Comparison of ENCODE assay signal across 8 cellular contexts in genomic region chr19:30227071-30227621, GRCh38.
A peak's percentile ranks its signal among the peaks of the same experiment; 100 is the strongest.
DNase-seq lines count a peak whose midpoint lies in the region; ATAC-seq and TF ChIP-seq lines count a peak whose summit lies in the region.

No MANE protein-coding gene starts in this region.

- TF ChIP-seq CTCF in H9 (conservative IDR thresholded peaks at IDR 0.05) = no peak
- no peak for TF ChIP-seq CTCF in kidney epithelial cell (IDR thresholded peaks at IDR 0.05; ENCODE audit: insufficient read depth, low read length, poor library complexity, severe bottlenecking)

- H3K9me3 Mint-ChIP-seq in H9 = peaks cover 0 to 4% of the 10 kb centered on the region in 2 experiments; a peak in 3 of 5 replicates

- peak; percentile 20 for DNase-seq in Ammon's horn (ENCODE audit: low spot score)
- DNase-seq in H9 = no peak
- DNase-seq in adipocyte (ENCODE audit: low read depth) = peak; percentile 9
- DNase-seq in kidney epithelial cell (ENCODE audit: low read depth) = no peak
- DNase-seq in HT-29 (ENCODE audit: low spot score) = no peak

- H3K4me3 ChIP-seq in adipocyte (ENCODE audit: low read length) = peak overlapping the region; percentile 76
- peak overlapping the region; percentile 46 for H3K4me3 ChIP-seq in kidney epithelial cell (ENCODE audit: low read depth, low read length)
- peak overlapping the region; percentile 48 to 69 (median 56) for H3K4me3 ChIP-seq in subcutaneous abdominal adipose tissue (ENCODE audit: low read depth in 1 of 5, low read length in 5 of 5)

- no peak overlapping the region for H3K23ac ChIP-seq in H9 (ENCODE audit: insufficient read length, low read depth, low read length)

- H4K8ac ChIP-seq in H9 (replicated peaks; ENCODE audit: insufficient read length, low read depth, low read length) = no peak overlapping the region

- H3K4me1 ChIP-seq in H9 (ENCODE audit: insufficient read depth, low read length) (no peaks in the 10 kb centered on the region), adipocyte (ENCODE audit: control insufficient read depth, insufficient read depth, low read length) (peaks cover 14% of the 10 kb centered on the region), subcutaneous abdominal adipose tissue (ENCODE audit: control insufficient read depth in 5 of 5, insufficient read depth in 5 of 5, low read length in 5 of 5) (peaks cover 0 to 39% (median 32%) of the 10 kb centered on the region in 5 donors)

- no peaks in the 10 kb centered on the region for H3K36me3 ChIP-seq in adipocyte (ENCODE audit: control insufficient read depth, insufficient read depth, low read length, severe bottlenecking)
- H3K36me3 ChIP-seq in kidney epithelial cell (ENCODE audit: control insufficient read depth, insufficient read depth, low read length) = no peaks in the 10 kb centered on the region
- no peaks in the 10 kb centered on the region for H3K36me3 ChIP-seq in subcutaneous abdominal adipose tissue (ENCODE audit: control insufficient read depth in 5 of 5, insufficient read depth in 5 of 5, low read length in 5 of 5)

- no peak overlapping the region for H4K5ac ChIP-seq in H9 (ENCODE audit: insufficient read length, low read depth, low read length)

- H3K4me2 ChIP-seq in H9 (ENCODE audit: insufficient read depth, insufficient read length, low read length) = peak overlapping the region; percentile 82

- no peak overlapping the region for H3K14ac ChIP-seq in H9 (ENCODE audit: insufficient read depth, low read length)

- no peak overlapping the region for H2BK120ac ChIP-seq in H9 (ENCODE audit: low read depth, low read length, poor library complexity, severe bottlenecking)

- no peak overlapping the region for H3T11ph ChIP-seq in H9 (ENCODE audit: low read length)

- ATAC-seq in GM21367 (IDR thresholded peaks at IDR 0.05; ENCODE audit: unreplicated experiment) (no peak), HG03097 (IDR thresholded peaks at IDR 0.05; ENCODE audit: low FRiP score, unreplicated experiment) (no peak)

- no peak overlapping the region for H3K18ac ChIP-seq in H9 (ENCODE audit: insufficient read length, low read depth, low read length)

- H3K23me2 ChIP-seq in H9 (ENCODE audit: insufficient read length, low read depth, low read length, poor library complexity, severe bottlenecking) = peaks cover 20% of the 10 kb centered on the region

- H3K27me3 ChIP-seq in H9 (ENCODE audit: insufficient read depth, low read length) = peaks cover 59% of the 10 kb centered on the region
- peaks cover 35% of the 10 kb centered on the region for H3K27me3 ChIP-seq in adipocyte (replicated peaks; ENCODE audit: control insufficient read depth, insufficient read depth, low read length)
- H3K27me3 ChIP-seq in kidney epithelial cell (ENCODE audit: control insufficient read depth, insufficient read depth, low read length) = peaks cover 67% of the 10 kb centered on the region
- peaks cover 15 to 72% (median 44%) of the 10 kb centered on the region in 5 donors for H3K27me3 ChIP-seq in subcutaneous abdominal adipose tissue (ENCODE audit: control insufficient read depth in 5 of 5, insufficient read depth in 4 of 5, low read length in 5 of 5)

- no peak overlapping the region for H3K56ac ChIP-seq in H9 (ENCODE audit: insufficient read length, low read depth, low read length)

- no peak overlapping the region for H2BK15ac ChIP-seq in H9 (ENCODE audit: low read depth, low read length)

- H4K91ac ChIP-seq in H9 (ENCODE audit: insufficient read length, low read depth, low read length) = no peak overlapping the region

- WGBS in H9 (ENCODE audit: extremely low coverage, insufficient read length, low lambda C conversion rate) = no CpG with 5 or more reads among the region's 32 CpGs

- no peaks in the 10 kb centered on the region for H3K79me1 ChIP-seq in H9 (ENCODE audit: insufficient read depth, low read depth, low read length, poor library complexity, severe bottlenecking)

- H3K27me3 Mint-ChIP-seq in H9 (ENCODE audit: low read depth) = peaks cover 92% of the 10 kb centered on the region

- no peak overlapping the region for H3K4ac ChIP-seq in H9 (ENCODE audit: low read depth, low read length)

- peak overlapping the region; percentile 54 to 85 for H3K4me3 Mint-ChIP-seq in H9

- H3K9me3 ChIP-seq in H9 (ENCODE audit: control insufficient read depth, low read depth, low read length) (no peaks in the 10 kb centered on the region), adipocyte (ENCODE audit: control insufficient read depth, low read length) (no peaks in the 10 kb centered on the region), subcutaneous abdominal adipose tissue (ENCODE audit: control insufficient read depth in 5 of 5, low read length in 5 of 5) (no peaks in the 10 kb centered on the region)

- no peaks in the 10 kb centered on the region for H4K20me1 ChIP-seq in H9 (ENCODE audit: control insufficient read depth, insufficient read depth, insufficient read length)

- no peak overlapping the region for H2AFZ ChIP-seq in H9 (ENCODE audit: low read length)

- H3K79me2 ChIP-seq in H9 (ENCODE audit: insufficient read depth, low read length) = no peaks in the 10 kb centered on the region

- no peak overlapping the region for H3K27ac ChIP-seq in H9 (ENCODE audit: insufficient read length, low read depth, low read length)
- no peak overlapping the region for H3K27ac ChIP-seq in subcutaneous abdominal adipose tissue (ENCODE audit: low read depth, low read length)

- peaks cover 41 to 54% of the 10 kb centered on the region in 2 experiments for H3K4me1 Mint-ChIP-seq in H9

- no peak overlapping the region for H2AK5ac ChIP-seq in H9 (ENCODE audit: insufficient read length, low read length)

- H3K27ac Mint-ChIP-seq in H9 = no peak overlapping the region

- H3K9ac ChIP-seq in H9 (ENCODE audit: extremely low read depth, insufficient read length, low read length) = no peak overlapping the region
- peak overlapping the region; percentile 25 for H3K9ac ChIP-seq in adipocyte (ENCODE audit: low read length)
- H3K9ac ChIP-seq in subcutaneous abdominal adipose tissue (ENCODE audit: low read length in 5 of 5) = no peak overlapping the region

- no peak overlapping the region for H2BK20ac ChIP-seq in H9 (ENCODE audit: low read depth, low read length, poor library complexity, severe bottlenecking)

- no peaks in the 10 kb centered on the region for H3K36me3 Mint-ChIP-seq in H9 (ENCODE audit: insufficient read depth in 1 of 3, low read depth in 3 of 3)

- H2BK5ac ChIP-seq in H9 (ENCODE audit: insufficient read length, low read length) = no peak overlapping the region

- no peak overlapping the region for H2BK12ac ChIP-seq in H9 (ENCODE audit: insufficient read length, low read depth, low read length)

Comparison
In these comparisons a context has a peak if more than half of its experiments do, and no peak if none do; other contexts are left out.
1. DNase-seq: peak in Ammon's horn (single experiment) and adipocyte (single experiment); none in H9 (single experiment), kidney epithelial cell (single experiment) and HT-29 (single experiment).
2. Peak in every context shown above with its lines, with median percentiles within 50 percentile points of each other: H3K4me3 ChIP-seq.